In the genomic region with DNA sequence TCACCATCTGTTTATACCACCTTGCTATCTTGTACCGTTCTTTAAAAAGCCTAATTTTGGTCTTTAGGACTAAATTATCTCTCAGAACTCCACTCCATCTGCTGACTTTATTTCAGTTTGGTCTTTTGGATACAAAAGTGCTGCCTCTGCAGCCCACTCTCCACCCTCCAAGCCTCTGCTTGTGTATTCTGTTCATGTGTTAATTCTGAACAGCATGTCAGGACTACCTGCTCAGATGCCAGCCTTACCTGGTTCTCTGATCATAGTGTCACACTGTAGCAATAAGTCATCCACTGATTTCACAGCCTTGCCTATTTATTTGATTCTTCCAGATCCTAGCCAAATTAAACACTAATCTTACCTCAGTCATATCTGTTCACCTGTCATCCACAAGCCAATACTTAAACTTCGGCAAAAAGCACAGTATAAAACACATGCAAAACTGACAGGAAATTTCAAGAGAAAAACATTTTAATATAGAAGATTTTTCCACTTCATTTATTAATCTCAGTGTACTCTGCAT, we compare ENCODE assay signal across 2 cellular contexts.
TF ChIP-seq lines count a peak whose summit lies in the region.

No MANE protein-coding gene starts in this region.

TF ChIP-seq in liver, 16 proteins besides CTCF, POLR2A, EP300 and RAD21 (continued from another document):
- TF ChIP-seq, protein P1, sequence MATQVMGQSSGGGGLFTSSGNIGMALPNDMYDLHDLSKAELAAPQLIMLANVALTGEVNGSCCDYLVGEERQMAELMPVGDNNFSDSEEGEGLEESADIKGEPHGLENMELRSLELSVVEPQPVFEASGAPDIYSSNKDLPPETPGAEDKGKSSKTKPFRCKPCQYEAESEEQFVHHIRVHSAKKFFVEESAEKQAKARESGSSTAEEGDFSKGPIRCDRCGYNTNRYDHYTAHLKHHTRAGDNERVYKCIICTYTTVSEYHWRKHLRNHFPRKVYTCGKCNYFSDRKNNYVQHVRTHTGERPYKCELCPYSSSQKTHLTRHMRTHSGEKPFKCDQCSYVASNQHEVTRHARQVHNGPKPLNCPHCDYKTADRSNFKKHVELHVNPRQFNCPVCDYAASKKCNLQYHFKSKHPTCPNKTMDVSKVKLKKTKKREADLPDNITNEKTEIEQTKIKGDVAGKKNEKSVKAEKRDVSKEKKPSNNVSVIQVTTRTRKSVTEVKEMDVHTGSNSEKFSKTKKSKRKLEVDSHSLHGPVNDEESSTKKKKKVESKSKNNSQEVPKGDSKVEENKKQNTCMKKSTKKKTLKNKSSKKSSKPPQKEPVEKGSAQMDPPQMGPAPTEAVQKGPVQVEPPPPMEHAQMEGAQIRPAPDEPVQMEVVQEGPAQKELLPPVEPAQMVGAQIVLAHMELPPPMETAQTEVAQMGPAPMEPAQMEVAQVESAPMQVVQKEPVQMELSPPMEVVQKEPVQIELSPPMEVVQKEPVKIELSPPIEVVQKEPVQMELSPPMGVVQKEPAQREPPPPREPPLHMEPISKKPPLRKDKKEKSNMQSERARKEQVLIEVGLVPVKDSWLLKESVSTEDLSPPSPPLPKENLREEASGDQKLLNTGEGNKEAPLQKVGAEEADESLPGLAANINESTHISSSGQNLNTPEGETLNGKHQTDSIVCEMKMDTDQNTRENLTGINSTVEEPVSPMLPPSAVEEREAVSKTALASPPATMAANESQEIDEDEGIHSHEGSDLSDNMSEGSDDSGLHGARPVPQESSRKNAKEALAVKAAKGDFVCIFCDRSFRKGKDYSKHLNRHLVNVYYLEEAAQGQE (IDR thresholded peaks at IDR 0.05): peak; percentile 10
- TF ChIP-seq FOXA1 (IDR thresholded peaks at IDR 0.05) (peak; percentile 56), RXRA (IDR thresholded peaks at IDR 0.05) (peak; percentile 19 to 30), YY1 (IDR thresholded peaks at IDR 0.05) (peak; percentile 17), FOXA2 (IDR thresholded peaks at IDR 0.05) (peak; percentile 79), HNF4A (conservative IDR thresholded peaks at IDR 0.05) (peak; percentile 33 to 55), EGR1 (IDR thresholded peaks at IDR 0.05; ENCODE audit: low read depth in 2 of 2) (no peak), GABPA (IDR thresholded peaks at IDR 0.05 in 1 of 2, conservative IDR thresholded peaks at IDR 0.05 in 1 of 2) (no peak)
- TF ChIP-seq, protein P2, sequence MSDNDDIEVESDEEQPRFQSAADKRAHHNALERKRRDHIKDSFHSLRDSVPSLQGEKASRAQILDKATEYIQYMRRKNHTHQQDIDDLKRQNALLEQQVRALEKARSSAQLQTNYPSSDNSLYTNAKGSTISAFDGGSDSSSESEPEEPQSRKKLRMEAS (IDR thresholded peaks at IDR 0.05): peak; percentile 19

TF ChIP-seq in HepG2, 621 proteins besides CTCF, POLR2A, EP300 and RAD21 (continued from another document):
- TF ChIP-seq, protein P3, sequence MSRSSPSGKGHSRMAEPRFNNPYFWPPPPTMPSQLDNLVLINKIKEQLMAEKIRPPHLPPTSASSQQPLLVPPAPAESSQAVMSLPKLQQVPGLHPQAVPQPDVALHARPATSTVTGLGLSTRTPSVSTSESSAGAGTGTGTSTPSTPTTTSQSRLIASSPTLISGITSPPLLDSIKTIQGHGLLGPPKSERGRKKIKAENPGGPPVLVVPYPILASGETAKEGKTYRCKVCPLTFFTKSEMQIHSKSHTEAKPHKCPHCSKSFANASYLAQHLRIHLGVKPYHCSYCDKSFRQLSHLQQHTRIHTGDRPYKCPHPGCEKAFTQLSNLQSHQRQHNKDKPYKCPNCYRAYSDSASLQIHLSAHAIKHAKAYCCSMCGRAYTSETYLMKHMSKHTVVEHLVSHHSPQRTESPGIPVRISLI (CRISPR knock-in tag; IDR thresholded peaks at IDR 0.05; ENCODE audit: borderline replicate concordance): no peak
- no peak for TF ChIP-seq ZNF496 (CRISPR knock-in tag; IDR thresholded peaks at IDR 0.05; ENCODE audit: insufficient replicate concordance)
- TF ChIP-seq MTF2 (CRISPR knock-in tag; IDR thresholded peaks at IDR 0.05; ENCODE audit: borderline replicate concordance): no peak
- TF ChIP-seq, protein P4, sequence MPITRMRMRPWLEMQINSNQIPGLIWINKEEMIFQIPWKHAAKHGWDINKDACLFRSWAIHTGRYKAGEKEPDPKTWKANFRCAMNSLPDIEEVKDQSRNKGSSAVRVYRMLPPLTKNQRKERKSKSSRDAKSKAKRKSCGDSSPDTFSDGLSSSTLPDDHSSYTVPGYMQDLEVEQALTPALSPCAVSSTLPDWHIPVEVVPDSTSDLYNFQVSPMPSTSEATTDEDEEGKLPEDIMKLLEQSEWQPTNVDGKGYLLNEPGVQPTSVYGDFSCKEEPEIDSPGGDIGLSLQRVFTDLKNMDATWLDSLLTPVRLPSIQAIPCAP (CRISPR knock-in tag; IDR thresholded peaks at IDR 0.05; ENCODE audit: low read depth): no peak
- TF ChIP-seq ZSCAN12 (CRISPR knock-in tag; IDR thresholded peaks at IDR 0.05): no peak
- TF ChIP-seq, protein P5, sequence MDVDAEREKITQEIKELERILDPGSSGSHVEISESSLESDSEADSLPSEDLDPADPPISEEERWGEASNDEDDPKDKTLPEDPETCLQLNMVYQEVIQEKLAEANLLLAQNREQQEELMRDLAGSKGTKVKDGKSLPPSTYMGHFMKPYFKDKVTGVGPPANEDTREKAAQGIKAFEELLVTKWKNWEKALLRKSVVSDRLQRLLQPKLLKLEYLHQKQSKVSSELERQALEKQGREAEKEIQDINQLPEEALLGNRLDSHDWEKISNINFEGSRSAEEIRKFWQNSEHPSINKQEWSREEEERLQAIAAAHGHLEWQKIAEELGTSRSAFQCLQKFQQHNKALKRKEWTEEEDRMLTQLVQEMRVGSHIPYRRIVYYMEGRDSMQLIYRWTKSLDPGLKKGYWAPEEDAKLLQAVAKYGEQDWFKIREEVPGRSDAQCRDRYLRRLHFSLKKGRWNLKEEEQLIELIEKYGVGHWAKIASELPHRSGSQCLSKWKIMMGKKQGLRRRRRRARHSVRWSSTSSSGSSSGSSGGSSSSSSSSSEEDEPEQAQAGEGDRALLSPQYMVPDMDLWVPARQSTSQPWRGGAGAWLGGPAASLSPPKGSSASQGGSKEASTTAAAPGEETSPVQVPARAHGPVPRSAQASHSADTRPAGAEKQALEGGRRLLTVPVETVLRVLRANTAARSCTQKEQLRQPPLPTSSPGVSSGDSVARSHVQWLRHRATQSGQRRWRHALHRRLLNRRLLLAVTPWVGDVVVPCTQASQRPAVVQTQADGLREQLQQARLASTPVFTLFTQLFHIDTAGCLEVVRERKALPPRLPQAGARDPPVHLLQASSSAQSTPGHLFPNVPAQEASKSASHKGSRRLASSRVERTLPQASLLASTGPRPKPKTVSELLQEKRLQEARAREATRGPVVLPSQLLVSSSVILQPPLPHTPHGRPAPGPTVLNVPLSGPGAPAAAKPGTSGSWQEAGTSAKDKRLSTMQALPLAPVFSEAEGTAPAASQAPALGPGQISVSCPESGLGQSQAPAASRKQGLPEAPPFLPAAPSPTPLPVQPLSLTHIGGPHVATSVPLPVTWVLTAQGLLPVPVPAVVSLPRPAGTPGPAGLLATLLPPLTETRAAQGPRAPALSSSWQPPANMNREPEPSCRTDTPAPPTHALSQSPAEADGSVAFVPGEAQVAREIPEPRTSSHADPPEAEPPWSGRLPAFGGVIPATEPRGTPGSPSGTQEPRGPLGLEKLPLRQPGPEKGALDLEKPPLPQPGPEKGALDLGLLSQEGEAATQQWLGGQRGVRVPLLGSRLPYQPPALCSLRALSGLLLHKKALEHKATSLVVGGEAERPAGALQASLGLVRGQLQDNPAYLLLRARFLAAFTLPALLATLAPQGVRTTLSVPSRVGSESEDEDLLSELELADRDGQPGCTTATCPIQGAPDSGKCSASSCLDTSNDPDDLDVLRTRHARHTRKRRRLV (CRISPR knock-in tag; IDR thresholded peaks at IDR 0.05): no peak
- TF ChIP-seq ZNF841 (CRISPR knock-in tag; IDR thresholded peaks at IDR 0.05; ENCODE audit: borderline replicate concordance): no peak
TF ChIP-seq in HepG2: peak in this region for 0.
